ENCODE assay signal across 27 cellular contexts in the genomic region with DNA sequence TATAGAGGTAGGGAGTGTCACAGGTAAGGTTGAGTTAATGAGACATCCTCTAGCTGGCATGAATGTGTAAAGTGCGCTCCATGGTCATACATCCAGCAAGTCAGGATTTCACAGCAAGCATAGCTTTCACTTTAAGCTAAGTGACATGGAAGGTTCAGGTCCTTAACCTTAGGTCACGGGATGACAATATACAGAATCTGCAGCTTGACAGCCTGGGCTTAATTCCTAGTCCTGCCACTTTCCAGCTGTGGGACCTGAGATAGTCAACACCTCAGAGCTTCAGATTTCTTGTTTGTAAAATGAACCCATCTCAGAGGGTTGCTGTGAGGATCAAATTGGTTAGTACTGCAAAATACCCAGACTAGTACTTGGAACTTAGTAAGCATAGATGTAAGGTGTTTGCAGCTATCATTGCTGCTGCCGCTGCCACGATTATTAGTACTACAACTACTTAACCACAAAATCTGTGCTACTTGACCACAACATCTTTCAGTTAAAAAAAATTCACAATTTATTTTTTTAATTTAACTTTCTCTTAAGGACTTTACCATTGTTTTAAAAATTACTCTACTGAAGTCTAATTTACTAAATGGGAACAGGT.
"Had no signal": no experiment of that assay in that cellular context is flagged by ENCODE, and none has a peak within 500 bp of the region (broad histone marks: within the 10 kb centered on the region; RNA-seq: fewer than 3 reads in every experiment).

No MANE protein-coding gene starts in this region.

- H3K4me3 ChIP-seq: left lung, lung, thoracic aorta had no signal

- H3K9me3 ChIP-seq: left lung, neutrophil, thoracic aorta had no signal

- H3K4me3 Mint-ChIP-seq: activated CD4-positive, alpha-beta T cell treated with anti-CD3 and anti-CD28 coated beads for 36 hours; activated CD8-positive, alpha-beta memory T cell treated with anti-CD3 and anti-CD28 coated beads, Interleukin-2, amount 10 ng/mL, durations not matched to agents 7 days and 5 days; activated CD8-positive, alpha-beta T cell treated with anti-CD3 and anti-CD28 coated beads, Interleukin-2, amount 10 ng/mL, durations not matched to agents 7 days and 5 days; activated naive CD8-positive, alpha-beta T cell; nephron progenitor cell; stimulated activated effector memory CD8-positive, alpha-beta T cell treated with anti-CD3 and anti-CD28 coated beads, Interleukin-12 subunit alpha, Interleukin-12 subunit beta, amount 100 ng/mL, for 72 hours; stimulated activated naive CD8-positive, alpha-beta T cell treated with anti-CD3 and anti-CD28 coated beads, Interleukin-15, Interleukin-2, amounts not matched to agents 100 ng/mL and 50 ng/mL, for 24 hours; T-helper 2 cell treated with Interferon-gamma antibody and Interleukin-4, amounts not matched to agents 5 μg/mL and 100 μg/mL, for 36 hours had no signal

- H3K4me1 ChIP-seq: left lung had no signal

- H3K27ac ChIP-seq: left lung, neutrophil, thoracic aorta had no signal

- H3K27me3 ChIP-seq: left lung, neutrophil had no signal

- H3K9me3 Mint-ChIP-seq: nephron progenitor cell; stimulated activated effector memory CD8-positive, alpha-beta T cell treated with anti-CD3 and anti-CD28 coated beads, Interleukin-12 subunit alpha, Interleukin-12 subunit beta, amount 100 ng/mL, for 72 hours; stimulated activated naive CD8-positive, alpha-beta T cell treated with anti-CD3 and anti-CD28 coated beads, Interleukin-15, Interleukin-2, amounts not matched to agents 100 ng/mL and 50 ng/mL, for 24 hours had no signal

- H3K27me3 Mint-ChIP-seq: activated CD4-positive, alpha-beta T cell treated with anti-CD3 and anti-CD28 coated beads for 36 hours; activated CD8-positive, alpha-beta memory T cell treated with anti-CD3 and anti-CD28 coated beads, Interleukin-2, amount 10 ng/mL, durations not matched to agents 7 days and 5 days; activated naive CD8-positive, alpha-beta T cell; stimulated activated naive CD8-positive, alpha-beta T cell treated with anti-CD3 and anti-CD28 coated beads, Interleukin-15, Interleukin-2, amounts not matched to agents 100 ng/mL and 50 ng/mL, for 24 hours had no signal

- H3K36me3 Mint-ChIP-seq: stimulated activated effector memory CD8-positive, alpha-beta T cell treated with anti-CD3 and anti-CD28 coated beads, Interleukin-12 subunit alpha, Interleukin-12 subunit beta, amount 100 ng/mL, for 72 hours had no signal

- H3K36me3 ChIP-seq: left lung, neutrophil, thoracic aorta had no signal

- DNase-seq: activated CD4-positive, alpha-beta T cell treated with anti-CD3 and anti-CD28 coated beads for 36 hours; activated CD4-positive, CD25-positive, alpha-beta regulatory T cell; activated CD8-positive, alpha-beta memory T cell treated with anti-CD3 and anti-CD28 coated beads, Interleukin-2, amount 10 ng/mL, durations not matched to agents 7 days and 5 days; activated CD8-positive, alpha-beta T cell treated with anti-CD3 and anti-CD28 coated beads, Interleukin-2, amount 10 ng/mL, durations not matched to agents 7 days and 5 days; activated T-cell treated with anti-CD3 and anti-CD28 coated beads, Interleukin-2, amount 50 U/mL, for 48 hours; anterior cingulate cortex; cortex of kidney; foreskin fibroblast; head of caudate nucleus; hypothalamus; kidney glomerular epithelial cell; left lung; mesendoderm; nephron progenitor cell; small intestine; stimulated activated CD4-positive, alpha-beta T cell treated with anti-CD3 and anti-CD28 coated beads, Interleukin-4, amount 100 ng/mL, for 24 hours; T-helper 1 cell; trophoblast cell had no signal

- H3K27ac Mint-ChIP-seq: activated CD8-positive, alpha-beta memory T cell treated with anti-CD3 and anti-CD28 coated beads, Interleukin-2, amount 10 ng/mL, durations not matched to agents 7 days and 5 days; activated CD8-positive, alpha-beta T cell treated with anti-CD3 and anti-CD28 coated beads, Interleukin-2, amount 10 ng/mL, durations not matched to agents 7 days and 5 days; activated naive CD8-positive, alpha-beta T cell; activated T-helper 2 cell treated with anti-CD3 and anti-CD28 coated beads, Interferon-gamma antibody, Interleukin-2, Interleukin-4, amounts not matched to agents 10 μg/mL and 5 μg/mL and 100 μg/mL, durations not matched to agents 14 hours and 24 hours and 36 hours; stimulated activated effector memory CD8-positive, alpha-beta T cell treated with anti-CD3 and anti-CD28 coated beads, Interleukin-12 subunit alpha, Interleukin-12 subunit beta, amount 100 ng/mL, for 72 hours; stimulated activated naive CD8-positive, alpha-beta T cell treated with anti-CD3 and anti-CD28 coated beads, Interleukin-15, Interleukin-2, amounts not matched to agents 100 ng/mL and 50 ng/mL, for 24 hours; T-helper 2 cell treated with Interferon-gamma antibody and Interleukin-4, amounts not matched to agents 5 μg/mL and 100 μg/mL, for 36 hours had no signal

- ATAC-seq: activated CD8-positive, alpha-beta memory T cell treated with anti-CD3 and anti-CD28 coated beads, Interleukin-2, amount 10 ng/mL, durations not matched to agents 7 days and 5 days; activated CD8-positive, alpha-beta T cell treated with anti-CD3 and anti-CD28 coated beads, Interleukin-2, amount 10 ng/mL, durations not matched to agents 7 days and 5 days; left lung; sciatic nerve; stimulated activated effector memory CD8-positive, alpha-beta T cell treated with anti-CD3 and anti-CD28 coated beads, Interleukin-12 subunit alpha, Interleukin-12 subunit beta, amount 100 ng/mL, for 72 hours had no signal
